1 cellular context compared by ENCODE assay signal in genomic region chr19:38705197-38706019, GRCh38.
TF ChIP-seq lines count a peak whose summit lies in the region.

No MANE protein-coding gene starts in this region.

TF ChIP-seq in WTC11, 78 proteins besides CTCF, POLR2A, EP300 and RAD21 (continued from another document):
- TF ChIP-seq ZNF532 (CRISPR knock-in tag; IDR thresholded peaks at IDR 0.05; ENCODE audit: borderline replicate concordance): no peak
- TF ChIP-seq, protein P1, sequence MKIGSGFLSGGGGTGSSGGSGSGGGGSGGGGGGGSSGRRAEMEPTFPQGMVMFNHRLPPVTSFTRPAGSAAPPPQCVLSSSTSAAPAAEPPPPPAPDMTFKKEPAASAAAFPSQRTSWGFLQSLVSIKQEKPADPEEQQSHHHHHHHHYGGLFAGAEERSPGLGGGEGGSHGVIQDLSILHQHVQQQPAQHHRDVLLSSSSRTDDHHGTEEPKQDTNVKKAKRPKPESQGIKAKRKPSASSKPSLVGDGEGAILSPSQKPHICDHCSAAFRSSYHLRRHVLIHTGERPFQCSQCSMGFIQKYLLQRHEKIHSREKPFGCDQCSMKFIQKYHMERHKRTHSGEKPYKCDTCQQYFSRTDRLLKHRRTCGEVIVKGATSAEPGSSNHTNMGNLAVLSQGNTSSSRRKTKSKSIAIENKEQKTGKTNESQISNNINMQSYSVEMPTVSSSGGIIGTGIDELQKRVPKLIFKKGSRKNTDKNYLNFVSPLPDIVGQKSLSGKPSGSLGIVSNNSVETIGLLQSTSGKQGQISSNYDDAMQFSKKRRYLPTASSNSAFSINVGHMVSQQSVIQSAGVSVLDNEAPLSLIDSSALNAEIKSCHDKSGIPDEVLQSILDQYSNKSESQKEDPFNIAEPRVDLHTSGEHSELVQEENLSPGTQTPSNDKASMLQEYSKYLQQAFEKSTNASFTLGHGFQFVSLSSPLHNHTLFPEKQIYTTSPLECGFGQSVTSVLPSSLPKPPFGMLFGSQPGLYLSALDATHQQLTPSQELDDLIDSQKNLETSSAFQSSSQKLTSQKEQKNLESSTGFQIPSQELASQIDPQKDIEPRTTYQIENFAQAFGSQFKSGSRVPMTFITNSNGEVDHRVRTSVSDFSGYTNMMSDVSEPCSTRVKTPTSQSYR (CRISPR knock-in tag; IDR thresholded peaks at IDR 0.05): no peak
- no peak for TF ChIP-seq E2F5 (CRISPR knock-in tag; IDR thresholded peaks at IDR 0.05)
- TF ChIP-seq PRRX2 (CRISPR knock-in tag; IDR thresholded peaks at IDR 0.05): no peak
- no peak for TF ChIP-seq SP1 (CRISPR knock-in tag; conservative IDR thresholded peaks at IDR 0.05)
- TF ChIP-seq, protein P2, sequence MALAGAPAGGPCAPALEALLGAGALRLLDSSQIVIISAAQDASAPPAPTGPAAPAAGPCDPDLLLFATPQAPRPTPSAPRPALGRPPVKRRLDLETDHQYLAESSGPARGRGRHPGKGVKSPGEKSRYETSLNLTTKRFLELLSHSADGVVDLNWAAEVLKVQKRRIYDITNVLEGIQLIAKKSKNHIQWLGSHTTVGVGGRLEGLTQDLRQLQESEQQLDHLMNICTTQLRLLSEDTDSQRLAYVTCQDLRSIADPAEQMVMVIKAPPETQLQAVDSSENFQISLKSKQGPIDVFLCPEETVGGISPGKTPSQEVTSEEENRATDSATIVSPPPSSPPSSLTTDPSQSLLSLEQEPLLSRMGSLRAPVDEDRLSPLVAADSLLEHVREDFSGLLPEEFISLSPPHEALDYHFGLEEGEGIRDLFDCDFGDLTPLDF (CRISPR knock-in tag; IDR thresholded peaks at IDR 0.05): no peak
- no peak for TF ChIP-seq FOXP1 (CRISPR knock-in tag; IDR thresholded peaks at IDR 0.05; ENCODE audit: borderline replicate concordance)
- no peak for TF ChIP-seq GTF2I (CRISPR knock-in tag; conservative IDR thresholded peaks at IDR 0.05)
